In genomic region chr20:50070361-50070760, GRCh38 we compare ENCODE assay signal across 19 cellular contexts. TPM values are rescaled to one million over a fixed set of nuclear protein-coding genes. Genes with fewer than 3 reads are reported as not detected.
DNase-seq lines count a peak whose midpoint lies in the region; TF ChIP-seq lines count a peak whose summit lies in the region.
"Had no signal": no experiment of that assay in that cellular context is flagged by ENCODE, and none has a peak within 500 bp of the region (broad histone marks: within the 10 kb centered on the region; RNA-seq: fewer than 3 reads in every experiment).

No MANE protein-coding gene starts in this region.

- peaks cover 2% of the 10 kb centered on the region for H3K4me1 Mint-ChIP-seq in Caco-2 (ENCODE audit: low read depth, unreplicated experiment)
- peaks cover under 1% of the 10 kb centered on the region for H3K4me1 Mint-ChIP-seq in progenitor cell of endocrine pancreas (ENCODE audit: low read depth)

- no peaks in the 10 kb centered on the region for H3K36me3 ChIP-seq in Caco-2 (ENCODE audit: control insufficient read depth, insufficient read depth, low read length)
- H3K36me3 ChIP-seq: lower lobe of right lung had no signal

- CTCF ChIA-PET in Caco-2 (lab: Charles Lee): interaction anchor here (1.1 to 10.7 kb wide), 10 partner anchors 9 to 154 kb away, joined by 3 to 433 read pairs (median 12); partner anchors contain the start of gene SNAI1

- H3K4me3 Mint-ChIP-seq in Caco-2 (ENCODE audit: unreplicated experiment) (peak overlapping the region; percentile 77), progenitor cell of endocrine pancreas (ENCODE audit: low read depth) (no peak overlapping the region)
- H3K4me3 Mint-ChIP-seq: B cell had no signal

- BruUV-seq in Caco-2 (replicated peaks; lab: Mats Ljungman, UMichigan): no TSS peak

- POLR2A ChIA-PET in Caco-2 (lab: Charles Lee): interaction anchor here (1.4 to 1.5 kb wide), 2 partner anchors 54 to 90 kb away, joined by 5 to 6 read pairs; no protein-coding TSS in a partner anchor

- H3K27me3 ChIP-seq in Caco-2 (replicated peaks; ENCODE audit: control insufficient read depth, insufficient read depth, low read length): no peaks in the 10 kb centered on the region

- H3K36me3 Mint-ChIP-seq in Caco-2 (ENCODE audit: insufficient read depth, unreplicated experiment) (peaks cover 1% of the 10 kb centered on the region), progenitor cell of endocrine pancreas (ENCODE audit: insufficient read depth) (no peaks in the 10 kb centered on the region)

- H3K27me3 Mint-ChIP-seq in Caco-2 (ENCODE audit: insufficient read depth, unreplicated experiment) (no peaks in the 10 kb centered on the region), progenitor cell of endocrine pancreas (peaks cover 4% of the 10 kb centered on the region)
- H3K27me3 Mint-ChIP-seq: B cell had no signal

- H3K27ac Mint-ChIP-seq in Caco-2 (ENCODE audit: unreplicated experiment): no peak overlapping the region
- no peak overlapping the region for H3K27ac Mint-ChIP-seq in progenitor cell of endocrine pancreas
- H3K27ac Mint-ChIP-seq: B cell, GM23338 had no signal

- H3K9me3 Mint-ChIP-seq in Caco-2 (ENCODE audit: unreplicated experiment) (no peaks in the 10 kb centered on the region), progenitor cell of endocrine pancreas (ENCODE audit: low read depth) (no peaks in the 10 kb centered on the region)
- H3K9me3 Mint-ChIP-seq: GM23338 had no signal

- H3K9me3 ChIP-seq in Caco-2: no peaks in the 10 kb centered on the region
- H3K9me3 ChIP-seq: lower lobe of right lung had no signal

- no peak overlapping the region for H3K4me3 ChIP-seq in AG09309 (ENCODE audit: control insufficient read depth, low read depth, low read length)
- H3K4me3 ChIP-seq in Caco-2 (ENCODE audit: low read depth, low read length): no peak overlapping the region

- TF ChIP-seq CTCF in AG09309 (IDR thresholded peaks at IDR 0.05; ENCODE audit: control insufficient read depth, insufficient read depth, low read depth, low read length, missing control alignments): peak; percentile 10
- TF ChIP-seq CTCF in Caco-2 (IDR thresholded peaks at IDR 0.05; ENCODE audit: insufficient read depth in 1 of 2, low read depth in 1 of 2, low read length in 1 of 2, severe bottlenecking in 1 of 2, unreplicated experiment in 1 of 2): peak; percentile 23
- no peak for TF ChIP-seq CTCF in progenitor cell of endocrine pancreas (IDR thresholded peaks at IDR 0.05; ENCODE audit: unreplicated experiment)

- intact Hi-C loops in Caco-2 (cut with micrococcal nuclease; ENCODE audit: unreplicated experiment): loop anchor here (2.0 kb wide), 1 partner anchor 98 kb away; no protein-coding TSS in a partner anchor

- peaks cover 4% of the 10 kb centered on the region; the same call in 1 of the 2 replicates for H3K4me1 ChIP-seq in Caco-2

- DNase-seq in AG09309 (ENCODE audit: low read depth) (no peak), Caco-2 (peak; percentile 64 to 73), NAMALWA (ENCODE audit: low spot score) (peak; percentile 39), dermis blood vessel endothelial cell (peak; percentile 45), progenitor cell of endocrine pancreas (ENCODE audit: low spot score, unreplicated experiment) (no peak), NK-92 (lab: John Stamatoyannopoulos, UW; ENCODE audit: unreplicated experiment) (no peak), mucosa of gallbladder (ENCODE audit: low spot score) (no peak)
- DNase-seq: activated CD4-positive, alpha-beta T cell treated with anti-CD3 and anti-CD28 coated beads for 4 hours; activated CD8-positive, alpha-beta memory T cell treated with anti-CD3 and anti-CD28 coated beads, Interleukin-2, amount 50 U/mL, for 48 hours; activated effector memory CD4-positive, alpha-beta T cell treated with anti-CD3 and anti-CD28 coated beads, Interleukin-2, amount 50 U/mL, for 16 hours; foreskin melanocyte; hippocampal formation; Karpas-422; lower lobe of right lung; NCI-H1105 treated with DMSO at 0.1 percent for 48 hours; NCI-H446 treated with DMSO at 0.1 percent for 48 hours; stimulated activated CD4-positive, alpha-beta T cell treated with anti-CD3 and anti-CD28 coated beads, Interleukin-4, amount 100 ng/mL, for 24 hours had no signal

RNA-seq across cellular contexts. Expression of gene UBE2V1, which starts 42.6 kb away (rescaled TPM):
- total RNA-seq in Caco-2 (2022) (485 and 509 TPM in 2 replicates), dermis blood vessel endothelial cell (33.5 and 62.6 TPM in 2 replicates), progenitor cell of endocrine pancreas (150 and 157 TPM in 2 replicates), mucosa of gallbladder (82.6 TPM)

Comparison
In these comparisons a context has a peak if more than half of its experiments do, and no peak if none do; other contexts are left out.
1. DNase-seq: peak in Caco-2 (2 of 2), NAMALWA (single experiment) and dermis blood vessel endothelial cell (single experiment); none in AG09309 (single experiment), progenitor cell of endocrine pancreas (single experiment), NK-92 (single experiment) and mucosa of gallbladder (single experiment).